8 cellular contexts compared by ENCODE assay signal in genomic region chr1:3483801-3484444, GRCh38. TPM values are rescaled to one million over a fixed set of nuclear protein-coding genes. Genes with fewer than 3 reads are reported as not detected.
A peak's percentile ranks its signal among the peaks of the same experiment; 100 is the strongest.
DNase-seq lines count a peak whose midpoint lies in the region; ATAC-seq, FAIRE-seq and TF ChIP-seq lines count a peak whose summit lies in the region.

No MANE protein-coding gene starts in this region.

- H3K36me3 ChIP-seq in GM12878 (ENCODE audit: control insufficient read depth in 2 of 2, insufficient read depth in 2 of 2, low read length in 1 of 2), result no peaks in the 10 kb centered on the region
- H3K36me3 ChIP-seq in kidney (ENCODE audit: control insufficient read depth in 1 of 2, insufficient read depth in 2 of 2, low read length in 2 of 2), result no peaks in the 10 kb centered on the region

- intact Hi-C loops in GM12878 (cut with micrococcal nuclease; ENCODE audit: unreplicated experiment), result loop anchor here (1.0 kb wide), 1 partner anchor 31 kb away; no protein-coding TSS in a partner anchor
- intact Hi-C loops in kidney (cut with DNase I), result no loop called here

- no peak overlapping the region for H3K4me2 ChIP-seq in GM12878 (ENCODE audit: control insufficient read depth, insufficient read depth)

- CTCF ChIA-PET in GM12878 (lab: Yijun Ruan, JAX), result interaction anchor here (2.8 kb wide), 1 partner anchor 31 kb away, joined by 23 read pairs; no protein-coding TSS in a partner anchor

- TF ChIP-seq CTCF in GM12878 (IDR thresholded peaks at IDR 0.05 in 2 of 3, conservative IDR thresholded peaks at IDR 0.05 in 1 of 3; ENCODE audit: control insufficient read depth in 2 of 3, extremely low read depth in 1 of 3, insufficient read depth in 1 of 3, low read depth in 3 of 3, low read length in 3 of 3) (peak; percentile 59 to 89 (median 68)), kidney (IDR thresholded peaks at IDR 0.05; ENCODE audit: borderline replicate concordance, extremely low read depth, insufficient read depth) (peak; percentile 80)

- H3K4me3 ChIP-seq in GM12878 (no peak overlapping the region), kidney (ENCODE audit: low read length in 2 of 2) (no peak overlapping the region)

- H3K4me1 ChIP-seq in GM12878 (ENCODE audit: control insufficient read depth, insufficient read depth, low read length) (no peaks in the 10 kb centered on the region), kidney (ENCODE audit: control insufficient read depth in 1 of 2, insufficient read depth in 1 of 2, low read depth in 1 of 2, low read length in 2 of 2) (peaks cover 0 to 3% of the 10 kb centered on the region in 2 donors)

- peaks cover 2% of the 10 kb centered on the region; the same call in 1 of the 3 replicates for H3K9me3 ChIP-seq in GM12878 (replicated peaks; ENCODE audit: control insufficient read depth, insufficient read depth, low read length)
- no peaks in the 10 kb centered on the region for H3K9me3 ChIP-seq in kidney (ENCODE audit: control insufficient read depth in 1 of 2, low read length in 2 of 2)

- peak; percentile 59 for DNase-seq in NCI-H82 (lab: John Stamatoyannopoulos, UW)
- DNase-seq in NCI-H82 treated with DMSO at 0.1 percent for 48 hours (lab: John Stamatoyannopoulos, UW; ENCODE audit: unreplicated experiment), result no peak
- DNase-seq in SKM-1 (lab: John Stamatoyannopoulos, UW; ENCODE audit: unreplicated experiment), result peak; percentile 5
- no peak for DNase-seq in GM12878 (ENCODE audit: low read depth, low spot score)
- no peak for DNase-seq in kidney
- peak in 2 of 3 experiments; percentile 9 to 20 for DNase-seq in stimulated activated CD4-positive, alpha-beta T cell treated with anti-CD3 and anti-CD28 coated beads, TNF-alpha, amount 100 ng/mL, for 4 hours (ENCODE audit: low read depth in 3 of 3)
- no peak for DNase-seq in SHP77 treated with DMSO at 0.1 percent for 48 hours (lab: John Stamatoyannopoulos, UW)

- no peak for TF ChIP-seq POLR2A in GM12878 (IDR thresholded peaks at IDR 0.05; ENCODE audit: low read depth, low read length)

- H3K9ac ChIP-seq in GM12878 (ENCODE audit: control insufficient read depth, insufficient read depth, low read length) (no peak overlapping the region), kidney (ENCODE audit: low read length in 2 of 2) (no peak overlapping the region)

- no peaks in the 10 kb centered on the region for H4K20me1 ChIP-seq in GM12878 (ENCODE audit: control insufficient read depth, insufficient read depth)

- H2AFZ ChIP-seq in GM12878 (ENCODE audit: control insufficient read depth, low read depth, low read length), result no peak overlapping the region

- SMC1A ChIA-PET in GM12878 (lab: Charles Lee; ENCODE audit: uncharacterized antibody, unreplicated experiment), result no interaction called here

- RAD21 ChIA-PET in GM12878 (lab: Charles Lee; ENCODE audit: unreplicated experiment), result no interaction called here

- BruUV-seq in GM12878 (replicated peaks; lab: Mats Ljungman, UMichigan), result no TSS peak

- in situ Hi-C loops in GM12878 (cut with MboI), result loop anchor here (10.0 kb wide), 1 partner anchor 141 kb away; the partner anchor contains the start of gene TPRG1L

- TF ChIP-seq EP300 in GM12878 (IDR thresholded peaks at IDR 0.05; ENCODE audit: borderline replicate concordance in 1 of 2, control insufficient read depth in 1 of 2, low read depth in 2 of 2, low read length in 2 of 2), result no peak

- H3K27ac ChIP-seq in GM12878 (ENCODE audit: control insufficient read depth, insufficient read depth), result no peak overlapping the region
- no peak overlapping the region for H3K27ac ChIP-seq in kidney (ENCODE audit: low read depth in 2 of 2, low read length in 2 of 2)

- H3K79me2 ChIP-seq in GM12878 (ENCODE audit: control insufficient read depth, insufficient read depth, low read length), result no peaks in the 10 kb centered on the region

- peak; percentile 33 for TF ChIP-seq RAD21 in GM12878 (IDR thresholded peaks at IDR 0.05; ENCODE audit: insufficient read depth, low read depth, low read length)

- ATAC-seq in GM12878 (peak; percentile 79), GM21447 (IDR thresholded peaks at IDR 0.05; ENCODE audit: unreplicated experiment) (no peak)

- FAIRE-seq in GM12878 (lab: Jason Lieb, UNC), result no peak
- FAIRE-seq in kidney (lab: Jason Lieb, UNC), result no peak

- POLR2A ChIA-PET in GM12878 (lab: Charles Lee), result no interaction called here

- H3K27me3 ChIP-seq in GM12878 (replicated peaks in 1 of 2; ENCODE audit: control insufficient read depth in 2 of 2, insufficient read depth in 2 of 2, low read length in 1 of 2), result no peaks in the 10 kb centered on the region

- 40% methylated on average over 27 of the region's 31 CpGs for WGBS in GM12878 (ENCODE audit: insufficient coverage, insufficient replicate concordance, low lambda C conversion rate, missing lambda C conversion rate)

TF ChIP-seq in GM12878, 131 proteins besides CTCF, POLR2A, EP300 and RAD21 (continues in another document):
- TF ChIP-seq EED (IDR thresholded peaks at IDR 0.05; ENCODE audit: low read depth), result no peak
- peak; percentile 94 for TF ChIP-seq HSF1 (IDR thresholded peaks at IDR 0.05; ENCODE audit: low read depth, low read length)
- TF ChIP-seq PML (IDR thresholded peaks at IDR 0.05; ENCODE audit: low read length), result no peak
- no peak for TF ChIP-seq CEBPZ (IDR thresholded peaks at IDR 0.05; ENCODE audit: low read depth, low read length)
- TF ChIP-seq SMC3 (IDR thresholded peaks at IDR 0.05; ENCODE audit: borderline replicate concordance, low read length), result peak; percentile 66
- no peak for TF ChIP-seq EGR1 (IDR thresholded peaks at IDR 0.05; ENCODE audit: borderline replicate concordance in 1 of 2, low read depth in 2 of 2, low read length in 2 of 2)
- no peak for TF ChIP-seq RBBP5 (conservative IDR thresholded peaks at IDR 0.05)
- TF ChIP-seq SREBF2 (IDR thresholded peaks at IDR 0.05; ENCODE audit: low read length), result no peak
- no peak for TF ChIP-seq PBX3 (IDR thresholded peaks at IDR 0.05; ENCODE audit: insufficient replicate concordance, low read depth, low read length)

RNA-seq across cellular contexts. Expression of gene ARHGEF16, which starts 29.5 kb away (rescaled TPM):
- total RNA-seq in GM12878 (2013; cell fraction: nucleolus; rRNA removed), result not detected in 2 replicates
- total RNA-seq in GM12878 (2014; rRNA removed) (not detected in 2 replicates), GM12878 (2014; rRNA removed; fragmentation: Illumina TruSeq; extraction: Trizol) (not detected in 2 replicates), GM12878 (2021) (not detected in 2 replicates), kidney (39.3 TPM)
- polyA plus RNA-seq in GM12878 (2011; ENCODE audit: low read depth), result not detected
- polyA plus RNA-seq in GM12878 (2011; rRNA removed) (not detected in 2 replicates), GM12878 (2014; fragmentation: Illumina TruSeq; extraction: Trizol) (not detected in 2 replicates), GM12878 (2014; fragmentation: Nextera tagmentation; extraction: Ambion mirVana) (not detected), GM12878 (2014; rRNA removed) (not detected in 2 replicates), GM12878 (2016; fragmentation: Nextera tagmentation; extraction: Ambion mirVana) (not detected), kidney (ENCODE audit: insufficient read depth, low read depth, low replicate concordance) (15.5 TPM)
- polyA plus RNA-seq in GM12878 (2011; cell fraction: cytosol; rRNA removed), result not detected in 2 replicates
- polyA plus RNA-seq in GM12878 (2011; cell fraction: nucleus; rRNA removed), result not detected in 2 replicates
- not detected in 2 replicates for polyA plus RNA-seq in GM12878 (2012)
- polyA minus RNA-seq in GM12878 (2011; rRNA and poly(A)+ RNA removed), result not detected in 2 replicates
- 0.67 TPM in 1 of 2 replicates, not detected in the other for polyA minus RNA-seq in GM12878 (2011; cell fraction: cytosol; rRNA and poly(A)+ RNA removed)
- polyA minus RNA-seq in GM12878 (2011; cell fraction: nucleus; rRNA and poly(A)+ RNA removed), result not detected in 2 replicates

Comparison
In these comparisons a context has a peak if more than half of its experiments do, and no peak if none do; other contexts are left out.
1. DNase-seq: peak in NCI-H82 (single experiment), SKM-1 (single experiment) and stimulated activated CD4-positive, alpha-beta T cell treated with anti-CD3 and anti-CD28 coated beads, TNF-alpha, amount 100 ng/mL, for 4 hours (2 of 3); none in NCI-H82 treated with DMSO at 0.1 percent for 48 hours (single experiment), GM12878 (single experiment), kidney (single experiment) and SHP77 treated with DMSO at 0.1 percent for 48 hours (single experiment).
2. RNA of gene ARHGEF16, which starts 29.5 kb away (total RNA-seq): 39.3 TPM in kidney (single experiment); not detected in GM12878; every median in the first group is over 10 times any median in the second.